28 cellular contexts compared by ENCODE assay signal in genomic region chr1:242199861-242200458, GRCh38.
A peak's percentile ranks its signal among the peaks of the same experiment; 100 is the strongest.
DNase-seq lines count a peak whose midpoint lies in the region; ATAC-seq, FAIRE-seq and TF ChIP-seq lines count a peak whose summit lies in the region.
"Had no signal": no experiment of that assay in that cellular context is flagged by ENCODE, and none has a peak within 500 bp of the region (broad histone marks: within the 10 kb centered on the region; RNA-seq: fewer than 3 reads in every experiment).

No MANE protein-coding gene starts in this region.

- H3K79me2 ChIP-seq in GM23338 (replicated peaks; ENCODE audit: insufficient read depth) = no peaks in the 10 kb centered on the region

- H3K27me3 ChIP-seq in GM23338 (ENCODE audit: insufficient read depth) (no peaks in the 10 kb centered on the region), RWPE2 (ENCODE audit: insufficient read depth, poor library complexity, severe bottlenecking) (no peaks in the 10 kb centered on the region), bronchial epithelial cell (ENCODE audit: control insufficient read depth, insufficient read depth, low read length) (no peaks in the 10 kb centered on the region), mesenchymal stem cell (ENCODE audit: control insufficient read depth in 1 of 2, insufficient read depth in 1 of 2, low read length in 2 of 2) (no peaks in the 10 kb centered on the region), SJCRH30 (no peaks in the 10 kb centered on the region)
- H3K27me3 ChIP-seq: BLaER1 treated with 17β-estradiol and CSF1 and Interleukin-3, amounts not matched to agents 10 nM and 100 nM had no signal

- H3K27ac ChIP-seq in GM23338 (ENCODE audit: low read depth) = peak overlapping the region; percentile 30; the same call in 1 of the 2 replicates
- H3K27ac ChIP-seq in RWPE2 (ENCODE audit: poor library complexity, severe bottlenecking) = peak overlapping the region; percentile 53
- H3K27ac ChIP-seq in mesenchymal stem cell (ENCODE audit: low read length, poor library complexity, severe bottlenecking) = no peak overlapping the region
- no peak overlapping the region for H3K27ac ChIP-seq in SJCRH30
- H3K27ac ChIP-seq: BLaER1 treated with 17β-estradiol and CSF1 and Interleukin-3, amounts not matched to agents 10 nM and 100 nM had no signal

- no peak overlapping the region for H3K4me3 Mint-ChIP-seq in GM23338
- H3K4me3 Mint-ChIP-seq: CD4-positive, alpha-beta T cell had no signal

- peaks cover 28% of the 10 kb centered on the region for H3K4me1 Mint-ChIP-seq in GM23338

- no peak overlapping the region for H3K4me3 ChIP-seq in GM23338
- no peak overlapping the region for H3K4me3 ChIP-seq in RWPE2 (ENCODE audit: severe bottlenecking)
- H3K4me3 ChIP-seq in bronchial epithelial cell (ENCODE audit: low read depth, low read length) = no peak overlapping the region
- H3K4me3 ChIP-seq in mesenchymal stem cell (ENCODE audit: insufficient read depth in 1 of 2, low read depth in 1 of 2, low read length in 2 of 2) = no peak overlapping the region
- H3K4me3 ChIP-seq in SJCRH30 = no peak overlapping the region
- H3K4me3 ChIP-seq: BLaER1 treated with 17β-estradiol and CSF1 and Interleukin-3, amounts not matched to agents 10 nM and 100 nM had no signal

- H2BK5ac ChIP-seq in mesenchymal stem cell (ENCODE audit: low read depth, low read length, poor library complexity, severe bottlenecking) = no peak overlapping the region

- no peak overlapping the region for H2BK15ac ChIP-seq in mesenchymal stem cell (ENCODE audit: low read depth, poor library complexity, severe bottlenecking)

- H3K9ac ChIP-seq in mesenchymal stem cell (ENCODE audit: low read length) = peak overlapping the region; percentile 20
- H3K9ac ChIP-seq: BLaER1 treated with 17β-estradiol and CSF1 and Interleukin-3, amounts not matched to agents 10 nM and 100 nM; SK-N-SH had no signal

- 69% methylated on average over 8 of the region's 8 CpGs for WGBS in mesenchymal stem cell

- H3F3A ChIP-seq in GM23338 (replicated peaks; ENCODE audit: low read depth) = no peaks in the 10 kb centered on the region

- H3K4me2 ChIP-seq in GM23338 (no peak overlapping the region), mesenchymal stem cell (ENCODE audit: low read length, poor library complexity, severe bottlenecking) (no peak overlapping the region)
- H3K4me2 ChIP-seq: BLaER1 treated with 17β-estradiol and CSF1 and Interleukin-3, amounts not matched to agents 10 nM and 100 nM; SK-N-SH had no signal

- TF ChIP-seq CTCF in GM23338 (conservative IDR thresholded peaks at IDR 0.05; ENCODE audit: low read depth in 2 of 2) (no peak), RWPE2 (IDR thresholded peaks at IDR 0.05; ENCODE audit: poor library complexity, severe bottlenecking) (no peak), bronchial epithelial cell (IDR thresholded peaks at IDR 0.05; ENCODE audit: insufficient read depth, low read length, severe bottlenecking) (no peak)

- H3K14ac ChIP-seq in mesenchymal stem cell (ENCODE audit: low read length in 2 of 2) = no peak overlapping the region

- no peak overlapping the region for H3K23ac ChIP-seq in mesenchymal stem cell (ENCODE audit: low read length in 2 of 2)

- peaks cover 22% of the 10 kb centered on the region; the same call in 1 of the 2 replicates for H3K4me1 ChIP-seq in GM23338 (ENCODE audit: insufficient read depth)
- H3K4me1 ChIP-seq in RWPE2 (ENCODE audit: insufficient read depth, poor library complexity, severe bottlenecking) = peaks cover 22% of the 10 kb centered on the region
- peaks cover 2% of the 10 kb centered on the region for H3K4me1 ChIP-seq in mesenchymal stem cell (ENCODE audit: control insufficient read depth, insufficient read depth, low read depth, low read length)
- peaks cover 7% of the 10 kb centered on the region; the same call in 1 of the 2 replicates for H3K4me1 ChIP-seq in SJCRH30

- H4K91ac ChIP-seq in mesenchymal stem cell (ENCODE audit: low read length) = no peak overlapping the region

- H3K27ac Mint-ChIP-seq in GM23338 = no peak overlapping the region
- H3K27ac Mint-ChIP-seq: CD4-positive, alpha-beta T cell had no signal

- DNase-seq in GM23338 (ENCODE audit: low spot score) (no peak), RWPE2 (ENCODE audit: low spot score) (peak; percentile 55), bronchial epithelial cell (ENCODE audit: low read depth) (peak; percentile 98), mesenchymal stem cell (no peak), iPS-NIHi7 (ENCODE audit: extremely low spot score) (no peak), SJCRH30 (no peak)
- DNase-seq: AML-193; CD4-positive, alpha-beta T cell; DMS53; GOT3; HCEC 1CT; Karpas-422; MV-4-11; NCI-H1105; NCI-H1436 treated with DMSO at 0.1 percent for 48 hours; NCI-H1930; NCI-H2107; NCI-H446 treated with DMSO at 0.1 percent for 48 hours; NCI-H526; RPMI8226; SHP77 treated with DMSO at 0.1 percent for 48 hours; SK-N-SH; SW 1271 had no signal

- peaks cover 12% of the 10 kb centered on the region for H3K36me3 Mint-ChIP-seq in GM23338 (ENCODE audit: low read depth)

- no peaks in the 10 kb centered on the region for H4K20me1 ChIP-seq in GM23338 (replicated peaks; ENCODE audit: insufficient read depth)
- H4K20me1 ChIP-seq: BLaER1 treated with 17β-estradiol and CSF1 and Interleukin-3, amounts not matched to agents 10 nM and 100 nM had no signal

- H3K9me2 ChIP-seq in GM23338 (ENCODE audit: insufficient read depth) = no peaks in the 10 kb centered on the region; the same call in 1 of the 2 replicates
- H3K9me2 ChIP-seq: SK-N-SH had no signal

- H2BK12ac ChIP-seq in mesenchymal stem cell (ENCODE audit: low read length in 2 of 2) = no peak overlapping the region

- H2AFZ ChIP-seq in GM23338 = no peak overlapping the region
- H2AFZ ChIP-seq in mesenchymal stem cell (ENCODE audit: low read depth, low read length) = no peak overlapping the region

- no peak overlapping the region for H3K18ac ChIP-seq in mesenchymal stem cell (ENCODE audit: low read depth in 1 of 2, low read length in 2 of 2)

- no peak overlapping the region for H2BK120ac ChIP-seq in mesenchymal stem cell (ENCODE audit: low read depth, low read length)

- H3K9me3 Mint-ChIP-seq in GM23338 = peaks cover 10% of the 10 kb centered on the region; the same call in 2 of the 3 replicates
- H3K9me3 Mint-ChIP-seq: CD4-positive, alpha-beta T cell had no signal

- no peak overlapping the region for H2AK5ac ChIP-seq in mesenchymal stem cell (ENCODE audit: low read length, severe bottlenecking)

- ATAC-seq in GM23338 (no peak), RWPE2 (ENCODE audit: low read depth) (peak; percentile 81), HG03045 (IDR thresholded peaks at IDR 0.05; ENCODE audit: unreplicated experiment) (no peak), HG02571 (IDR thresholded peaks at IDR 0.05; ENCODE audit: unreplicated experiment) (no peak)
- ATAC-seq: HepG2 had no signal

- H3K4ac ChIP-seq in mesenchymal stem cell (ENCODE audit: low read depth in 1 of 2, low read length in 2 of 2) = no peak overlapping the region

- H3K36me3 ChIP-seq in GM23338 (ENCODE audit: insufficient read depth) = no peaks in the 10 kb centered on the region
- no peaks in the 10 kb centered on the region for H3K36me3 ChIP-seq in RWPE2 (ENCODE audit: low read depth)
- no peaks in the 10 kb centered on the region for H3K36me3 ChIP-seq in bronchial epithelial cell (ENCODE audit: control insufficient read depth, insufficient read depth, low read length)
- H3K36me3 ChIP-seq in mesenchymal stem cell (ENCODE audit: control insufficient read depth in 1 of 2, insufficient read depth in 2 of 2, low read depth in 1 of 2, low read length in 2 of 2) = no peaks in the 10 kb centered on the region
- H3K36me3 ChIP-seq in SJCRH30 = no peaks in the 10 kb centered on the region
- H3K36me3 ChIP-seq: BLaER1 treated with 17β-estradiol and CSF1 and Interleukin-3, amounts not matched to agents 10 nM and 100 nM had no signal

- peaks cover 2% of the 10 kb centered on the region for H3K27me3 Mint-ChIP-seq in GM23338 (ENCODE audit: insufficient read depth, low read depth, poor library complexity)
- H3K27me3 Mint-ChIP-seq: CD4-positive, alpha-beta T cell had no signal

- H3K79me1 ChIP-seq in mesenchymal stem cell (replicated peaks; ENCODE audit: low read length, poor library complexity, severe bottlenecking) = no peaks in the 10 kb centered on the region

- H4K8ac ChIP-seq in mesenchymal stem cell (ENCODE audit: low read length) = no peak overlapping the region

- no peaks in the 10 kb centered on the region for H3K9me3 ChIP-seq in RWPE2 (ENCODE audit: severe bottlenecking)
- no peaks in the 10 kb centered on the region for H3K9me3 ChIP-seq in mesenchymal stem cell (ENCODE audit: control insufficient read depth, low read length)
- no peaks in the 10 kb centered on the region for H3K9me3 ChIP-seq in SJCRH30 (replicated peaks)
- H3K9me3 ChIP-seq: BLaER1 treated with 17β-estradiol and CSF1 and Interleukin-3, amounts not matched to agents 10 nM and 100 nM; SK-N-SH had no signal

- FAIRE-seq in bronchial epithelial cell (lab: Jason Lieb, UNC) = no peak
- FAIRE-seq: D721Med, HepG2 had no signal

TF ChIP-seq in GM23338, 12 proteins besides CTCF, POLR2A, EP300 and RAD21 (continues in another document):
- no peak for TF ChIP-seq STAT1 (IDR thresholded peaks at IDR 0.05; ENCODE audit: unreplicated experiment)
- TF ChIP-seq REST (IDR thresholded peaks at IDR 0.05; ENCODE audit: unreplicated experiment) = no peak
- TF ChIP-seq ZNF331 (CRISPR knock-in tag; IDR thresholded peaks at IDR 0.05; ENCODE audit: low read depth) = no peak
- TF ChIP-seq JUNB (IDR thresholded peaks at IDR 0.05; ENCODE audit: unreplicated experiment) = no peak
- no peak for TF ChIP-seq EZH2 (IDR thresholded peaks at IDR 0.05; ENCODE audit: low read depth, unreplicated experiment)

Comparison
In these comparisons a context has a peak if more than half of its experiments do, and no peak if none do; other contexts are left out.
1. DNase-seq: peak in RWPE2 (single experiment) and bronchial epithelial cell (single experiment); none in GM23338 (single experiment), mesenchymal stem cell (single experiment), iPS-NIHi7 (single experiment) and SJCRH30 (0 of 2).
2. H3K27ac ChIP-seq: peak in GM23338 (single experiment) and RWPE2 (single experiment); none in mesenchymal stem cell (single experiment) and SJCRH30 (single experiment).